1 cellular context compared by ENCODE assay signal in the genomic region with DNA sequence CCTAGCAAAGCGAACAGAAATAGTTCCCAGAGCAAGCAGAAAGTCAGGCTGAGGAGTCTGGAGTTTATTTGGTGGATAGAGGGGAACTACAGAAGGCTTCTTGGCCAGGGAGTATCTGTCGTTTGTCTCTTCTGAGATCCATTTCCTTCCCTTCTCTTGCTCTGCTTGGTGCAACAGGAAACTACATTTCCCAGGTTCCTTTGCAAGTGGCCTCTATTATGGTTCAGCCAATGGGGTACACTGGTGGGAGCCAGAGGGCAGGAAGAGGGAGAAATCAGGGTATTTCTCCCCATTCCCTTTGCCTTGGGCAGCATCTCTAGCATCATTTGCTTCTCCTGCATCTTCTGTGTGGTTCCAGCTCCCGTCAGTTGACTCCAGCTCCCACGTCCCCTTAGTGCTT.
TF ChIP-seq lines count a peak whose summit lies in the region.

No MANE protein-coding gene starts in this region.

TF ChIP-seq in GM23338, 12 proteins besides CTCF, POLR2A, EP300 and RAD21 (continued from another document):
- TF ChIP-seq, protein P1, sequence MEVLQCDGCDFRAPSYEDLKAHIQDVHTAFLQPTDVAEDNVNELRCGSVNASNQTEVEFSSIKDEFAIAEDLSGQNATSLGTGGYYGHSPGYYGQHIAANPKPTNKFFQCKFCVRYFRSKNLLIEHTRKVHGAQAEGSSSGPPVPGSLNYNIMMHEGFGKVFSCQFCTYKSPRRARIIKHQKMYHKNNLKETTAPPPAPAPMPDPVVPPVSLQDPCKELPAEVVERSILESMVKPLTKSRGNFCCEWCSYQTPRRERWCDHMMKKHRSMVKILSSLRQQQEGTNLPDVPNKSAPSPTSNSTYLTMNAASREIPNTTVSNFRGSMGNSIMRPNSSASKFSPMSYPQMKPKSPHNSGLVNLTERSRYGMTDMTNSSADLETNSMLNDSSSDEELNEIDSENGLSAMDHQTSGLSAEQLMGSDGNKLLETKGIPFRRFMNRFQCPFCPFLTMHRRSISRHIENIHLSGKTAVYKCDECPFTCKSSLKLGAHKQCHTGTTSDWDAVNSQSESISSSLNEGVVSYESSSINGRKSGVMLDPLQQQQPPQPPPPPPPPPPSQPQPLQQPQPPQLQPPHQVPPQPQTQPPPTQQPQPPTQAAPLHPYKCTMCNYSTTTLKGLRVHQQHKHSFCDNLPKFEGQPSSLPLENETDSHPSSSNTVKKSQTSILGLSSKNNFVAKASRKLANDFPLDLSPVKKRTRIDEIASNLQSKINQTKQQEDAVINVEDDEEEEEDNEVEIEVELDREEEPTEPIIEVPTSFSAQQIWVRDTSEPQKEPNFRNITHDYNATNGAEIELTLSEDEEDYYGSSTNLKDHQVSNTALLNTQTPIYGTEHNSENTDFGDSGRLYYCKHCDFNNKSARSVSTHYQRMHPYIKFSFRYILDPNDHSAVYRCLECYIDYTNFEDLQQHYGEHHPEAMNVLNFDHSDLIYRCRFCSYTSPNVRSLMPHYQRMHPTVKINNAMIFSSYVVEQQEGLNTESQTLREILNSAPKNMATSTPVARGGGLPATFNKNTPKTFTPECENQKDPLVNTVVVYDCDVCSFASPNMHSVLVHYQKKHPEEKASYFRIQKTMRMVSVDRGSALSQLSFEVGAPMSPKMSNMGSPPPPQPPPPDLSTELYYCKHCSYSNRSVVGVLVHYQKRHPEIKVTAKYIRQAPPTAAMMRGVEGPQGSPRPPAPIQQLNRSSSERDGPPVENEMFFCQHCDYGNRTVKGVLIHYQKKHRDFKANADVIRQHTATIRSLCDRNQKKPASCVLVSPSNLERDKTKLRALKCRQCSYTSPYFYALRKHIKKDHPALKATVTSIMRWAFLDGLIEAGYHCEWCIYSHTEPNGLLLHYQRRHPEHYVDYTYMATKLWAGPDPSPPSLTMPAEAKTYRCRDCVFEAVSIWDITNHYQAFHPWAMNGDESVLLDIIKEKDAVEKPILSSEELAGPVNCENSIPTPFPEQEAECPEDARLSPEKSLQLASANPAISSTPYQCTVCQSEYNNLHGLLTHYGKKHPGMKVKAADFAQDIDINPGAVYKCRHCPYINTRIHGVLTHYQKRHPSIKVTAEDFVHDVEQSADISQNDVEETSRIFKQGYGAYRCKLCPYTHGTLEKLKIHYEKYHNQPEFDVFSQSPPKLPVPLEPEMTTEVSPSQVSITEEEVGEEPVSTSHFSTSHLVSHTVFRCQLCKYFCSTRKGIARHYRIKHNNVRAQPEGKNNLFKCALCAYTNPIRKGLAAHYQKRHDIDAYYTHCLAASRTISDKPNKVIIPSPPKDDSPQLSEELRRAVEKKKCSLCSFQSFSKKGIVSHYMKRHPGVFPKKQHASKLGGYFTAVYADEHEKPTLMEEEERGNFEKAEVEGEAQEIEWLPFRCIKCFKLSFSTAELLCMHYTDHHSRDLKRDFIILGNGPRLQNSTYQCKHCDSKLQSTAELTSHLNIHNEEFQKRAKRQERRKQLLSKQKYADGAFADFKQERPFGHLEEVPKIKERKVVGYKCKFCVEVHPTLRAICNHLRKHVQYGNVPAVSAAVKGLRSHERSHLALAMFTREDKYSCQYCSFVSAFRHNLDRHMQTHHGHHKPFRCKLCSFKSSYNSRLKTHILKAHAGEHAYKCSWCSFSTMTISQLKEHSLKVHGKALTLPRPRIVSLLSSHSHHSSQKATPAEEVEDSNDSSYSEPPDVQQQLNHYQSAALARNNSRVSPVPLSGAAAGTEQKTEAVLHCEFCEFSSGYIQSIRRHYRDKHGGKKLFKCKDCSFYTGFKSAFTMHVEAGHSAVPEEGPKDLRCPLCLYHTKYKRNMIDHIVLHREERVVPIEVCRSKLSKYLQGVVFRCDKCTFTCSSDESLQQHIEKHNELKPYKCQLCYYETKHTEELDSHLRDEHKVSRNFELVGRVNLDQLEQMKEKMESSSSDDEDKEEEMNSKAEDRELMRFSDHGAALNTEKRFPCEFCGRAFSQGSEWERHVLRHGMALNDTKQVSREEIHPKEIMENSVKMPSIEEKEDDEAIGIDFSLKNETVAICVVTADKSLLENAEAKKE (CRISPR knock-in tag; IDR thresholded peaks at IDR 0.05), result no peak
